8 cellular contexts compared by ENCODE assay signal in the genomic region with DNA sequence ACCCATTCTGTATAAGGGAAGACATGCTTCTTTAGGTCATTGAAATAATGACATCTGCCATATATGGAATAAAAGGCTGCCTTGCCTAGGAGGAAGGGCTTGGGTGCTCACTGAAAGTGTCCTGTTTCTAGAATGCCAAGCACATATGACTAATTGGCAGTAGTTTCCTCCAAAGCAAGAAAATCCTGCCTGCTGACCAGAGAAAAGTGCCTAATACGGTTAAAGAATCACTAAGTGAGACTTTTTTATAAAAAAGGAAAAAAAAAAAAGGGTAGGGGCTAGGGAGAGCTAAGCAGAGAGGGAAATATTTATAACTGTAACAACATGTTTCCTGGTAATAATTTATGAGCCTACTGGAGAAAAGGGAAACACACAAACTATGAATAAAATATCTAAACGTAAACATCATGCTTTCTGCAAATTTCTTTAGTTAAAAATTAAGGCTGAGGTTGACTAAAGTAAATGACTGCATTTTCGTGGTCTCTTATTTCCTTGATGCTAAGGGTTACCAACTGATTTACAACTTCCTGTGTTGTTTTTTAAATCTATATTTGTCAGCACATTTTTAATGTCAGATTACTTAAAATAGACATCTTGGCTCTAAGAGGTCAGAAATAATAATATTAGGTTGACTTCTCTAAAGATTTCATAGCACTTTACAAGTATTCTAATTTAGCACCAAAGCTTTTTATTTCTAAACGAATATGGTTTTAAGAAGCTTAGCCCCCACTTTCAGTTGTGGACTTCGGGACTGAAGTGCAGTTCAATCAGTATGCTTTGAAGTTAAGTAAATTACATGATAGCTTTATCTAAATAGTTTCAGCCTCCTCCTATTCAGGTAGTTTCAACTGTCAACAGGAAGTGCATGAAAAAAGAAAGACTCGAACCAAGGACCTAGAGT.
A peak's percentile ranks its signal among the peaks of the same experiment; 100 is the strongest.
DNase-seq lines count a peak whose midpoint lies in the region; ATAC-seq and TF ChIP-seq lines count a peak whose summit lies in the region.

No MANE protein-coding gene starts in this region.

- no peaks in the 10 kb centered on the region for H3K9me2 ChIP-seq in Karpas-422 (replicated peaks; ENCODE audit: insufficient read depth, low read length)

- POLR2A ChIA-PET in HEK293T (lab: Yijun Ruan, JAX) = interaction anchor here (1.6 kb wide), 1 partner anchor 145 kb away, joined by 5 read pairs; no protein-coding TSS in a partner anchor

- no peak for TF ChIP-seq CTCF in Peyer's patch (IDR thresholded peaks at IDR 0.05)
- TF ChIP-seq CTCF in fibroblast of lung (conservative IDR thresholded peaks at IDR 0.05 in 1 of 2, IDR thresholded peaks at IDR 0.05 in 1 of 2; ENCODE audit: low read depth in 1 of 2, low read length in 2 of 2) = no peak
- TF ChIP-seq CTCF in stomach (IDR thresholded peaks at IDR 0.05) = no peak

- H3K9me3 ChIP-seq in Peyer's patch (no peaks in the 10 kb centered on the region), fibroblast of lung (ENCODE audit: control insufficient read depth, insufficient read depth, low read depth, low read length) (no peaks in the 10 kb centered on the region), stomach (no peaks in the 10 kb centered on the region), Karpas-422 (ENCODE audit: low read length) (no peaks in the 10 kb centered on the region)

- H3K4me3 ChIP-seq in Peyer's patch = no peak overlapping the region
- H3K4me3 ChIP-seq in fibroblast of lung (replicated peaks in 1 of 4; ENCODE audit: control extremely low read depth in 1 of 4, insufficient read depth in 1 of 4, low read depth in 3 of 4, low read length in 4 of 4) = no peak overlapping the region
- H3K4me3 ChIP-seq in stomach = no peak overlapping the region
- no peak overlapping the region for H3K4me3 ChIP-seq in Karpas-422 (ENCODE audit: low read length)

- H4K20me1 ChIP-seq in fibroblast of lung (ENCODE audit: control insufficient read depth, extremely low read depth, insufficient read depth, low read length) = no peaks in the 10 kb centered on the region
- no peaks in the 10 kb centered on the region for H4K20me1 ChIP-seq in Karpas-422 (ENCODE audit: insufficient read depth, low read depth, low read length)

- H3K79me2 ChIP-seq in fibroblast of lung (ENCODE audit: control insufficient read depth, insufficient read depth, low read length) (no peaks in the 10 kb centered on the region), Karpas-422 (ENCODE audit: low read length) (no peaks in the 10 kb centered on the region)

- WGBS in stomach, 5 donors = 14 to 24% (median 18%) methylated on average over 6 of the region's 6 CpGs

- H3K27ac ChIP-seq in Peyer's patch (peak overlapping the region in 3 of 4 donors; percentile 13 to 55 (median 44)), fibroblast of lung (ENCODE audit: insufficient read depth, low read length) (peak overlapping the region; percentile 12), stomach (peak overlapping the region in 4 of 5 donors; percentile 9 to 60 (median 50)), Karpas-422 (ENCODE audit: low read length) (no peak overlapping the region)

- intact Hi-C loops in stomach (cut with DNase I; ENCODE audit: low total_unique reads) (no loop called here), Right ventricle myocardium inferior (cut with DNase I) (loop anchor here (5.0 kb wide), 1 partner anchor 495 kb away; no protein-coding TSS in a partner anchor)

- ATAC-seq in GM18498 (IDR thresholded peaks at IDR 0.05; ENCODE audit: unreplicated experiment) (peak; percentile 59), Right ventricle myocardium inferior (no peak)

- CTCF ChIA-PET in HEK293T (lab: Yijun Ruan, JAX) = interaction anchor here (0.6 to 1.7 kb wide), 3 partner anchors 49 to 146 kb away, joined by 3 to 6 read pairs (median 3); no protein-coding TSS in a partner anchor

- H3K9ac ChIP-seq in fibroblast of lung (ENCODE audit: insufficient read depth, low read length) = no peak overlapping the region
- no peak overlapping the region for H3K9ac ChIP-seq in Karpas-422 (ENCODE audit: low read length)

- TF ChIP-seq POLR2A in Peyer's patch (IDR thresholded peaks at IDR 0.05) = no peak
- no peak for TF ChIP-seq POLR2A in stomach (IDR thresholded peaks at IDR 0.05)

- no peak for TF ChIP-seq EP300 in stomach (IDR thresholded peaks at IDR 0.05)

- H3K27me3 ChIP-seq in Peyer's patch = no peaks in the 10 kb centered on the region
- H3K27me3 ChIP-seq in fibroblast of lung (ENCODE audit: control insufficient read depth, insufficient read depth, low read length) = no peaks in the 10 kb centered on the region
- no peaks in the 10 kb centered on the region for H3K27me3 ChIP-seq in stomach
- H3K27me3 ChIP-seq in Karpas-422 (ENCODE audit: low read length) = no peaks in the 10 kb centered on the region

- H2AFZ ChIP-seq in fibroblast of lung (ENCODE audit: low read length) = no peak overlapping the region
- no peak overlapping the region for H2AFZ ChIP-seq in Karpas-422 (ENCODE audit: low read length)

- H3K4me1 ChIP-seq in Peyer's patch (peaks cover 0 to 31% (median 3%) of the 10 kb centered on the region in 4 donors), fibroblast of lung (ENCODE audit: control insufficient read depth, extremely low read depth, insufficient read depth, low read length) (peaks cover 8% of the 10 kb centered on the region), stomach (peaks cover 8 to 62% (median 35%) of the 10 kb centered on the region in 4 donors), Karpas-422 (ENCODE audit: low read length) (no peaks in the 10 kb centered on the region)

- H3K36me3 ChIP-seq in Peyer's patch (no peaks in the 10 kb centered on the region), fibroblast of lung (ENCODE audit: control insufficient read depth, insufficient read depth, low read length) (no peaks in the 10 kb centered on the region), stomach (no peaks in the 10 kb centered on the region), Karpas-422 (ENCODE audit: insufficient read depth, low read length) (no peaks in the 10 kb centered on the region)

- DNase-seq in HEK293T (ENCODE audit: extremely low spot score) (no peak), Peyer's patch (no peak), fibroblast of lung (ENCODE audit: low read depth in 2 of 2) (peak; percentile 76 to 88), stomach (no peak), Right ventricle myocardium inferior (ENCODE audit: missing footprints) (no peak), MV-4-11 (lab: John Stamatoyannopoulos, UW) (no peak), Karpas-422 (no peak)

- H3K4me2 ChIP-seq in fibroblast of lung (ENCODE audit: extremely low read depth, insufficient read depth, low read length) (peak overlapping the region; percentile 48), Karpas-422 (ENCODE audit: low read depth, low read length, poor library complexity, severe bottlenecking) (no peak overlapping the region)

TF ChIP-seq in HEK293T, 16 proteins besides CTCF, POLR2A, EP300 and RAD21:
- 0 out of 2 replicates have a peak, but pooled peaks have one; percentile 42 for TF ChIP-seq ZNF384 (IDR thresholded peaks at IDR 0.05)
- TF ChIP-seq PKNOX1 (IDR thresholded peaks at IDR 0.05) = no peak

Comparison
In these comparisons a context has a peak if more than half of its experiments do, and no peak if none do; other contexts are left out.
1. DNase-seq: peak in fibroblast of lung (2 of 2); none in HEK293T (single experiment), Peyer's patch (0 of 3), stomach (single experiment), Right ventricle myocardium inferior (single experiment), MV-4-11 (single experiment) and Karpas-422 (single experiment).